In genomic region chrX:68895339-68896250, GRCh38 we compare ENCODE assay signal across 8 cellular contexts.
A peak's percentile ranks its signal among the peaks of the same experiment; 100 is the strongest.
DNase-seq lines count a peak whose midpoint lies in the region; ATAC-seq and TF ChIP-seq lines count a peak whose summit lies in the region.

No MANE protein-coding gene starts in this region.

- H3K27me3 ChIP-seq in foreskin keratinocyte = no peaks in the 10 kb centered on the region

- H3K9me3 ChIP-seq in SK-N-MC (ENCODE audit: low read depth, low read length) = no peaks in the 10 kb centered on the region

- H3K36me3 ChIP-seq in SK-N-MC (ENCODE audit: insufficient read depth, low read length) = no peaks in the 10 kb centered on the region

- H3K27ac ChIP-seq in SK-N-MC (peak overlapping the region; percentile 88), foreskin keratinocyte (peak overlapping the region; percentile 69)

- intact Hi-C loops in posterior vena cava (cut with DNase I) = no loop called here

- peak; percentile 55 for DNase-seq in DMS53 treated with DMSO at 0.1 percent for 48 hours (lab: John Stamatoyannopoulos, UW; ENCODE audit: unreplicated experiment)
- DNase-seq in SK-N-MC (ENCODE audit: low read depth, low spot score) = peak; percentile 1
- DNase-seq in foreskin keratinocyte = peak; percentile 20 to 61
- peak; percentile 80 for DNase-seq in posterior vena cava (ENCODE audit: low spot score)
- DNase-seq in CD1c-positive myeloid dendritic cell (ENCODE audit: extremely low spot score) = no peak
- no peak for DNase-seq in activated CD4-positive, CD25-positive, alpha-beta regulatory T cell (lab: John Stamatoyannopoulos, UW)
- no peak for DNase-seq in NCI-H345 treated with DMSO at 0.1 percent for 48 hours (lab: John Stamatoyannopoulos, UW; ENCODE audit: unreplicated experiment)

- no peak for TF ChIP-seq CTCF in foreskin keratinocyte (conservative IDR thresholded peaks at IDR 0.05)

- no peak overlapping the region for H3K4me3 ChIP-seq in SK-N-MC

- H3K9ac ChIP-seq in SK-N-MC (ENCODE audit: insufficient read length) = peak overlapping the region; percentile 53

- peak; percentile 80 for ATAC-seq in foreskin keratinocyte
- ATAC-seq in GM21529 (IDR thresholded peaks at IDR 0.05; ENCODE audit: unreplicated experiment) = no peak

- H3K4me1 ChIP-seq in foreskin keratinocyte = peaks cover 11% of the 10 kb centered on the region

Comparison
In these comparisons a context has a peak if more than half of its experiments do, and no peak if none do; other contexts are left out.
1. DNase-seq: peak in DMS53 treated with DMSO at 0.1 percent for 48 hours (single experiment), SK-N-MC (single experiment), foreskin keratinocyte (2 of 2) and posterior vena cava (single experiment); none in CD1c-positive myeloid dendritic cell (single experiment), activated CD4-positive, CD25-positive, alpha-beta regulatory T cell (0 of 4) and NCI-H345 treated with DMSO at 0.1 percent for 48 hours (single experiment).